In the genomic region with DNA sequence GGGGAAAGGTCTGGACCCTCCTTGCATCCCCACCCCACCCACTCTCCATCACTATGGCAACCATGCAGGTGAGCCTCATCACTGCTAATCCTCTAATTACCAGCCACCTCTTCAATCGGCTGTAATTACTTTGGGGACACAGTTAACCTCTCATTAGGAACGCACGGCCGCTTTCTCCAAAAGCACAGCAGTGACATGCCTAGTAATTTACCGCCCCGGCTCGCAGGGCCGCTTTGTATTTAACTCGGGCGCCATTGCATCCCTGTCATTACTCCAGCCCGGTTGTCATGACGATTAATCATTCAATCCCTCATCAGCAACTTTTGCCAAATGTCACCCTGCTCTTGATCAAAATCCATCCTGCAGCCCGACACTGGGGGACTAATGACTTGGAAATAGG, we compare ENCODE assay signal across 1 cellular context.
TF ChIP-seq lines count a peak whose summit lies in the region.

No MANE protein-coding gene starts in this region.

TF ChIP-seq in GM23338, 12 proteins besides CTCF, POLR2A, EP300 and RAD21 (continued from another document):
- TF ChIP-seq, protein P1, sequence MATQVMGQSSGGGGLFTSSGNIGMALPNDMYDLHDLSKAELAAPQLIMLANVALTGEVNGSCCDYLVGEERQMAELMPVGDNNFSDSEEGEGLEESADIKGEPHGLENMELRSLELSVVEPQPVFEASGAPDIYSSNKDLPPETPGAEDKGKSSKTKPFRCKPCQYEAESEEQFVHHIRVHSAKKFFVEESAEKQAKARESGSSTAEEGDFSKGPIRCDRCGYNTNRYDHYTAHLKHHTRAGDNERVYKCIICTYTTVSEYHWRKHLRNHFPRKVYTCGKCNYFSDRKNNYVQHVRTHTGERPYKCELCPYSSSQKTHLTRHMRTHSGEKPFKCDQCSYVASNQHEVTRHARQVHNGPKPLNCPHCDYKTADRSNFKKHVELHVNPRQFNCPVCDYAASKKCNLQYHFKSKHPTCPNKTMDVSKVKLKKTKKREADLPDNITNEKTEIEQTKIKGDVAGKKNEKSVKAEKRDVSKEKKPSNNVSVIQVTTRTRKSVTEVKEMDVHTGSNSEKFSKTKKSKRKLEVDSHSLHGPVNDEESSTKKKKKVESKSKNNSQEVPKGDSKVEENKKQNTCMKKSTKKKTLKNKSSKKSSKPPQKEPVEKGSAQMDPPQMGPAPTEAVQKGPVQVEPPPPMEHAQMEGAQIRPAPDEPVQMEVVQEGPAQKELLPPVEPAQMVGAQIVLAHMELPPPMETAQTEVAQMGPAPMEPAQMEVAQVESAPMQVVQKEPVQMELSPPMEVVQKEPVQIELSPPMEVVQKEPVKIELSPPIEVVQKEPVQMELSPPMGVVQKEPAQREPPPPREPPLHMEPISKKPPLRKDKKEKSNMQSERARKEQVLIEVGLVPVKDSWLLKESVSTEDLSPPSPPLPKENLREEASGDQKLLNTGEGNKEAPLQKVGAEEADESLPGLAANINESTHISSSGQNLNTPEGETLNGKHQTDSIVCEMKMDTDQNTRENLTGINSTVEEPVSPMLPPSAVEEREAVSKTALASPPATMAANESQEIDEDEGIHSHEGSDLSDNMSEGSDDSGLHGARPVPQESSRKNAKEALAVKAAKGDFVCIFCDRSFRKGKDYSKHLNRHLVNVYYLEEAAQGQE (IDR thresholded peaks at IDR 0.05; ENCODE audit: unreplicated experiment): no peak
- TF ChIP-seq NANOG (IDR thresholded peaks at IDR 0.05; ENCODE audit: borderline replicate concordance): no peak
- TF ChIP-seq EZH2phosphoT487 (IDR thresholded peaks at IDR 0.05; ENCODE audit: unreplicated experiment): no peak
- no peak for TF ChIP-seq STAT1 (IDR thresholded peaks at IDR 0.05; ENCODE audit: unreplicated experiment)
- TF ChIP-seq ZNF114 (CRISPR knock-in tag; IDR thresholded peaks at IDR 0.05): no peak
